ENCODE assay signal across 18 cellular contexts in genomic region chr13:95571941-95572340, GRCh38. TPM values are rescaled to one million over a fixed set of nuclear protein-coding genes. Genes with fewer than 3 reads are reported as not detected.
DNase-seq lines count a peak whose midpoint lies in the region.
"Had no signal": no experiment of that assay in that cellular context is flagged by ENCODE, and none has a peak within 500 bp of the region (broad histone marks: within the 10 kb centered on the region; RNA-seq: fewer than 3 reads in every experiment).

No MANE protein-coding gene starts in this region.

- no peaks in the 10 kb centered on the region for H3K9me3 Mint-ChIP-seq in activated naive CD8-positive, alpha-beta T cell treated with anti-CD3 and anti-CD28 coated beads for 36 hours
- H3K9me3 Mint-ChIP-seq: T-cell had no signal

- no peaks in the 10 kb centered on the region for H3K36me3 Mint-ChIP-seq in activated naive CD8-positive, alpha-beta T cell treated with anti-CD3 and anti-CD28 coated beads for 36 hours
- H3K36me3 Mint-ChIP-seq: CD8-positive, alpha-beta memory T cell; T-cell had no signal

- no peak overlapping the region for H3K27ac Mint-ChIP-seq in activated naive CD8-positive, alpha-beta T cell treated with anti-CD3 and anti-CD28 coated beads for 36 hours
- H3K27ac Mint-ChIP-seq: CD8-positive, alpha-beta memory T cell; T-cell had no signal

- H3K4me3 Mint-ChIP-seq in activated naive CD8-positive, alpha-beta T cell treated with anti-CD3 and anti-CD28 coated beads for 36 hours, result no peak overlapping the region
- H3K4me3 Mint-ChIP-seq: CD8-positive, alpha-beta memory T cell; T-cell had no signal

- peak; percentile 32 for DNase-seq in COLO668 (lab: John Stamatoyannopoulos, UW; ENCODE audit: unreplicated experiment)
- DNase-seq in DMS79 treated with DMSO at 0.1 percent for 48 hours (lab: John Stamatoyannopoulos, UW), result peak; percentile 65
- DNase-seq in NCI-H146 (lab: John Stamatoyannopoulos, UW), result peak; percentile 85
- DNase-seq in NCI-H748 (lab: John Stamatoyannopoulos, UW; ENCODE audit: unreplicated experiment), result peak; percentile 77
- DNase-seq in activated naive CD8-positive, alpha-beta T cell treated with anti-CD3 and anti-CD28 coated beads for 36 hours, result no peak
- DNase-seq in cerebellar cortex (ENCODE audit: low spot score), result no peak
- DNase-seq in NCI-H82 (lab: John Stamatoyannopoulos, UW), result no peak
- DNase-seq: C1 segment of cervical spinal cord; CD8-positive, alpha-beta memory T cell; EL; NCI-H1694; NCI-H2171; NCI-H446 treated with DMSO at 0.1 percent for 48 hours; NCI-H774; PC-9; SIG-M5; T-cell had no signal

- peaks cover 3% of the 10 kb centered on the region for H3K27me3 Mint-ChIP-seq in activated naive CD8-positive, alpha-beta T cell treated with anti-CD3 and anti-CD28 coated beads for 36 hours

- no peaks in the 10 kb centered on the region for H3K4me1 Mint-ChIP-seq in activated naive CD8-positive, alpha-beta T cell treated with anti-CD3 and anti-CD28 coated beads for 36 hours
- H3K4me1 Mint-ChIP-seq: CD8-positive, alpha-beta memory T cell; T-cell had no signal

RNA-seq across cellular contexts. Expression of gene CLDN10, which starts 19.4 kb away (rescaled TPM):
- total RNA-seq in activated naive CD8-positive, alpha-beta T cell treated with anti-CD3 and anti-CD28 coated beads for 36 hours, result not detected
- total RNA-seq: CD8-positive, alpha-beta memory T cell; HT-29; PC-9 had no signal

Comparison
In these comparisons a context has a peak if more than half of its experiments do, and no peak if none do; other contexts are left out.
1. DNase-seq: peak in COLO668 (single experiment), DMS79 treated with DMSO at 0.1 percent for 48 hours (single experiment), NCI-H146 (single experiment) and NCI-H748 (single experiment); none in activated naive CD8-positive, alpha-beta T cell treated with anti-CD3 and anti-CD28 coated beads for 36 hours (single experiment), cerebellar cortex (single experiment) and NCI-H82 (single experiment).